In genomic region chr17:1462164-1463112, GRCh38 we compare ENCODE assay signal across 9 cellular contexts. TPM values are rescaled to one million over a fixed set of nuclear protein-coding genes. Genes with fewer than 3 reads are reported as not detected.
DNase-seq lines count a peak whose midpoint lies in the region; ATAC-seq and TF ChIP-seq lines count a peak whose summit lies in the region.
"Had no signal": no experiment of that assay in that cellular context is flagged by ENCODE, and none has a peak within 500 bp of the region (broad histone marks: within the 10 kb centered on the region; RNA-seq: fewer than 3 reads in every experiment).

No MANE protein-coding gene starts in this region.

- ATAC-seq in HG03457 (IDR thresholded peaks at IDR 0.05; ENCODE audit: unreplicated experiment) = no peak

- H3K4me1 ChIP-seq in BLaER1 (peaks cover 30% of the 10 kb centered on the region), liver (ENCODE audit: control insufficient read depth in 4 of 4, insufficient read depth in 4 of 4, low read length in 3 of 4) (peaks cover 8 to 35% (median 20%) of the 10 kb centered on the region in 4 donors), hepatocyte (ENCODE audit: insufficient read depth) (no peaks in the 10 kb centered on the region)

- no peak for TF ChIP-seq CTCF in GM12865 (IDR thresholded peaks at IDR 0.05; ENCODE audit: insufficient read depth, low read depth, low read length, missing control alignments)
- no peak for TF ChIP-seq CTCF in liver (IDR thresholded peaks at IDR 0.05; ENCODE audit: low read depth, low read length, missing input control)
- no peak for TF ChIP-seq CTCF in hepatocyte (IDR thresholded peaks at IDR 0.05; ENCODE audit: poor library complexity)

- H3K36me3 ChIP-seq in BLaER1 (peaks cover 20% of the 10 kb centered on the region), liver (ENCODE audit: control insufficient read depth in 4 of 4, insufficient read depth in 3 of 4, low read depth in 1 of 4, low read length in 3 of 4) (peaks cover 0 to 3% (median under 1%) of the 10 kb centered on the region in 4 donors), hepatocyte (replicated peaks; ENCODE audit: insufficient read depth, low read depth) (no peaks in the 10 kb centered on the region)

- H3K9me2 ChIP-seq in hepatocyte (replicated peaks; ENCODE audit: insufficient read depth) = no peaks in the 10 kb centered on the region

- WGBS in liver = 51% methylated on average over 33 of the region's 33 CpGs
- WGBS in hepatocyte (ENCODE audit: low lambda C conversion rate, missing lambda C conversion rate) = 85% methylated on average over 33 of the region's 33 CpGs

- peak overlapping the region; percentile 65 for H3K4me2 ChIP-seq in BLaER1
- H3K4me2 ChIP-seq in hepatocyte = no peak overlapping the region

- TF ChIP-seq RAD21 in liver (IDR thresholded peaks at IDR 0.05) = no peak

- peak; percentile 32 for DNase-seq in GM12865 (ENCODE audit: low read depth)
- DNase-seq in activated CD4-positive, alpha-beta T cell treated with anti-CD3 and anti-CD28 coated beads, Interleukin-2, amount 50 U/mL, for 48 hours = peak; percentile 14 to 24
- DNase-seq in NAMALWA (ENCODE audit: low spot score) = no peak
- no peak for DNase-seq in retina
- no peak for DNase-seq in hepatocyte (ENCODE audit: low spot score)
- DNase-seq: upper lobe of right lung had no signal

- H3K9ac ChIP-seq in BLaER1 (no peak overlapping the region), liver (ENCODE audit: low read depth in 1 of 2, low read length in 2 of 2) (peak overlapping the region in 1 of 2 donors; percentile 11)

- H3K27ac ChIP-seq in BLaER1 (no peak overlapping the region), liver (ENCODE audit: low read depth in 1 of 2, low read length in 2 of 2) (peak overlapping the region; percentile 65 to 75), hepatocyte (no peak overlapping the region)
- H3K27ac ChIP-seq: upper lobe of right lung had no signal

- no peak overlapping the region for H3K4me3 ChIP-seq in BLaER1
- H3K4me3 ChIP-seq in GM12865 (ENCODE audit: low read depth, low read length) = no peak overlapping the region
- no peak overlapping the region for H3K4me3 ChIP-seq in liver (ENCODE audit: low read depth in 1 of 3, low read length in 3 of 3)
- H3K4me3 ChIP-seq in hepatocyte = no peak overlapping the region
- H3K4me3 ChIP-seq: upper lobe of right lung had no signal

- H4K20me1 ChIP-seq in BLaER1 = peaks cover 60% of the 10 kb centered on the region
- H4K20me1 ChIP-seq in hepatocyte (ENCODE audit: insufficient read depth, poor library complexity, severe bottlenecking) = no peaks in the 10 kb centered on the region

- H3K9me3 ChIP-seq in BLaER1 = no peaks in the 10 kb centered on the region
- no peaks in the 10 kb centered on the region for H3K9me3 ChIP-seq in liver (ENCODE audit: control insufficient read depth in 4 of 4, low read length in 3 of 4)
- no peaks in the 10 kb centered on the region for H3K9me3 ChIP-seq in hepatocyte (ENCODE audit: low read depth)
- H3K9me3 ChIP-seq: upper lobe of right lung had no signal

- peaks cover 37% of the 10 kb centered on the region for H3K27me3 ChIP-seq in BLaER1
- H3K27me3 ChIP-seq in liver (ENCODE audit: control insufficient read depth in 4 of 4, insufficient read depth in 4 of 4, low read length in 3 of 4) = no peaks in the 10 kb centered on the region
- no peaks in the 10 kb centered on the region for H3K27me3 ChIP-seq in hepatocyte
- H3K27me3 ChIP-seq: upper lobe of right lung had no signal

- no peak overlapping the region for H2AFZ ChIP-seq in hepatocyte

- H3K79me2 ChIP-seq in hepatocyte = no peaks in the 10 kb centered on the region

TF ChIP-seq in liver, 16 proteins besides CTCF, POLR2A, EP300 and RAD21:
- no peak for TF ChIP-seq GABPA (IDR thresholded peaks at IDR 0.05 in 1 of 2, conservative IDR thresholded peaks at IDR 0.05 in 1 of 2)
- TF ChIP-seq ZBTB33 (IDR thresholded peaks at IDR 0.05) = no peak
- peak; percentile 88 for TF ChIP-seq RXRA (IDR thresholded peaks at IDR 0.05)
- no peak for TF ChIP-seq EGR1 (IDR thresholded peaks at IDR 0.05; ENCODE audit: low read depth in 2 of 2)
- TF ChIP-seq, protein P1, sequence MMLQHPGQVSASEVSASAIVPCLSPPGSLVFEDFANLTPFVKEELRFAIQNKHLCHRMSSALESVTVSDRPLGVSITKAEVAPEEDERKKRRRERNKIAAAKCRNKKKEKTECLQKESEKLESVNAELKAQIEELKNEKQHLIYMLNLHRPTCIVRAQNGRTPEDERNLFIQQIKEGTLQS (IDR thresholded peaks at IDR 0.05) = no peak
- TF ChIP-seq FOXA1 (IDR thresholded peaks at IDR 0.05) = no peak
- peak; percentile 77 for TF ChIP-seq MAX (IDR thresholded peaks at IDR 0.05)
- no peak for TF ChIP-seq YY1 (IDR thresholded peaks at IDR 0.05)
- TF ChIP-seq HNF4A (conservative IDR thresholded peaks at IDR 0.05) = peak; percentile 78 to 84
- peak; percentile 80 for TF ChIP-seq NR2F2 (IDR thresholded peaks at IDR 0.05)
- TF ChIP-seq SP1 (IDR thresholded peaks at IDR 0.05) = peak; percentile 69
TF ChIP-seq in liver: peak in this region for 5.

RNA-seq across cellular contexts. Expression of gene CRK, which starts 6.4 kb away (rescaled TPM):
- 10 to 100 TPM; 35.9 to 69.9 TPM for total RNA-seq in liver
- 10 to 100 TPM; 29.5 to 33.7 TPM for polyA plus RNA-seq in liver
- total RNA-seq in hepatocyte = 66.7 and 72.1 TPM in 2 replicates
- polyA plus RNA-seq in hepatocyte = 66.5 and 69.2 TPM in 2 replicates

RNA-seq across cellular contexts. Expression of gene MYO1C, which starts 30.0 kb away (rescaled TPM):
- 10 to 100 TPM; 20.3 to 61.7 TPM for total RNA-seq in liver
- 10 to 100 TPM; 22.9 to 33.6 TPM for polyA plus RNA-seq in liver
- 74.4 and 76.8 TPM in 2 replicates for total RNA-seq in hepatocyte
- 85.3 and 92.3 TPM in 2 replicates for polyA plus RNA-seq in hepatocyte

RNA-seq across cellular contexts. Expression of gene INPP5K, which starts 54.0 kb away (rescaled TPM):
- total RNA-seq in liver (10 to 100 TPM; 19.2 to 47.1 TPM), hepatocyte (34.7 and 48.4 TPM in 2 replicates)
- polyA plus RNA-seq in liver (10 to 100 TPM in 1 of 2 donors, 1 to 10 TPM in 1; 9.9 to 12.5 TPM), hepatocyte (33.5 and 40.4 TPM in 2 replicates)

Comparison
In these comparisons a context has a peak if more than half of its experiments do, and no peak if none do; other contexts are left out.
1. H3K27ac ChIP-seq: peak in liver (2 of 2); none in BLaER1 (single experiment) and hepatocyte (single experiment).
2. DNase-seq: peak in GM12865 (single experiment) and activated CD4-positive, alpha-beta T cell treated with anti-CD3 and anti-CD28 coated beads, Interleukin-2, amount 50 U/mL, for 48 hours (2 of 2); none in NAMALWA (single experiment), retina (single experiment) and hepatocyte (single experiment).